In the genomic region with DNA sequence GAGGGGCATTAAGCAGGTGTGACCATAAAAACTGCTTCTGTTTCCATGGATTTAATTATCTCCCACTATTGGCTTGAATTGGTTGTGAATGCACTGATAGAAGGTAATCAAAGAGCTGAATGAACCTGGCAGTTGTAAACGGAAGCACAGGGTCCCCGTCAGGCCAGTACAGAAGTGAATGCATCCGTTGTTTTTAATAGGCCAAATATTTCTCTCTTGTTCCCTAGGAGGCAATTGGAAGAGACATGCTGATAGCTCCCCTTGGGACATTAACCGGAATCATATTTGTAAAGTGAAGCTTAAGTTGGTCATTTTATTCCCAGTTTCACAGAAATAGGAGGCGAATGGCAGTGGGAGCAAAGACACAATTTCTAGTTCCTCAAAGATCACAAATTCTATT, we compare ENCODE assay signal across 18 cellular contexts.
DNase-seq lines count a peak whose midpoint lies in the region; ATAC-seq and TF ChIP-seq lines count a peak whose summit lies in the region.
"Had no signal": no experiment of that assay in that cellular context is flagged by ENCODE, and none has a peak within 500 bp of the region (broad histone marks: within the 10 kb centered on the region; RNA-seq: fewer than 3 reads in every experiment).

No MANE protein-coding gene starts in this region.

- DNase-seq in COLO829 (ENCODE audit: low spot score) (peak; percentile 64), NCI-H1092 (lab: John Stamatoyannopoulos, UW) (peak; percentile 38), NCI-H1930 (lab: John Stamatoyannopoulos, UW) (peak; percentile 86 to 87), SK-MEL-5 (ENCODE audit: low read depth, low spot score) (peak; percentile 88), sigmoid colon (no peak)
- no peak for DNase-seq in effector memory CD4-positive, alpha-beta T cell
- DNase-seq: Calu3; CD4-positive, alpha-beta memory T cell; DMS79 treated with DMSO at 0.1 percent for 48 hours; H9; NCI-H1694 treated with DMSO at 0.1 percent for 48 hours; NCI-H446 treated with DMSO at 0.1 percent for 48 hours; SW 1271 had no signal

- in situ Hi-C loops in SK-MEL-5 (cut with HindIII; ENCODE audit: low pct_unique_long_range_greater_than_20kb, low sequenced_read_pairs) = no loop called here

- H3K4me3 ChIP-seq in sigmoid colon = no peak overlapping the region
- H3K4me3 ChIP-seq in effector memory CD4-positive, alpha-beta T cell (ENCODE audit: insufficient read depth, low read depth, low read length, poor library complexity, severe bottlenecking) = no peak overlapping the region
- H3K4me3 ChIP-seq: BLaER1, K562, SJSA1 had no signal

- 75 to 76% methylated on average over 5 of the region's 5 CpGs for WGBS in sigmoid colon, 2 donors

- no peak overlapping the region for H3K27ac ChIP-seq in sigmoid colon
- H3K27ac ChIP-seq in effector memory CD4-positive, alpha-beta T cell (ENCODE audit: insufficient read depth, low read length, poor library complexity, severe bottlenecking) = no peak overlapping the region
- H3K27ac ChIP-seq: BLaER1, SJSA1 had no signal

- H3K9me3 ChIP-seq in sigmoid colon = no peaks in the 10 kb centered on the region
- no peaks in the 10 kb centered on the region for H3K9me3 ChIP-seq in effector memory CD4-positive, alpha-beta T cell (ENCODE audit: control insufficient read depth, low read length)
- H3K9me3 ChIP-seq: BLaER1, SJSA1 had no signal

- TF ChIP-seq POLR2A in sigmoid colon (IDR thresholded peaks at IDR 0.05) = no peak

- H3K4me1 ChIP-seq in sigmoid colon = peaks cover 0 to 4% (median 2%) of the 10 kb centered on the region in 4 donors
- H3K4me1 ChIP-seq in effector memory CD4-positive, alpha-beta T cell (ENCODE audit: control insufficient read depth, insufficient read depth, low read length, poor library complexity, severe bottlenecking) = no peaks in the 10 kb centered on the region
- H3K4me1 ChIP-seq: BLaER1, SJSA1 had no signal

- no peaks in the 10 kb centered on the region for H3K36me3 ChIP-seq in sigmoid colon
- H3K36me3 ChIP-seq in effector memory CD4-positive, alpha-beta T cell (ENCODE audit: control insufficient read depth, insufficient read depth, low read length) = no peaks in the 10 kb centered on the region
- H3K36me3 ChIP-seq: BLaER1, SJSA1 had no signal

- intact Hi-C loops in sigmoid colon (cut with DNase I) = no loop called here

- TF ChIP-seq CTCF in sigmoid colon (IDR thresholded peaks at IDR 0.05) = no peak

- H3K27me3 ChIP-seq in sigmoid colon = no peaks in the 10 kb centered on the region
- H3K27me3 ChIP-seq in effector memory CD4-positive, alpha-beta T cell (replicated peaks; ENCODE audit: control insufficient read depth, insufficient read depth, low read length, poor library complexity, severe bottlenecking) = no peaks in the 10 kb centered on the region
- H3K27me3 ChIP-seq: BLaER1, SJSA1 had no signal

- ATAC-seq in GM18858 (IDR thresholded peaks at IDR 0.05; ENCODE audit: unreplicated experiment) = no peak
- ATAC-seq: K562, Panc1 had no signal

- TF ChIP-seq EP300 in sigmoid colon (IDR thresholded peaks at IDR 0.05) = no peak

Comparison
In these comparisons a context has a peak if more than half of its experiments do, and no peak if none do; other contexts are left out.
1. DNase-seq: peak in COLO829 (single experiment), NCI-H1092 (single experiment), NCI-H1930 (2 of 2) and SK-MEL-5 (single experiment); none in sigmoid colon (single experiment) and effector memory CD4-positive, alpha-beta T cell (0 of 3).